ENCODE assay signal across 30 cellular contexts in genomic region chr7:52501696-52502095, GRCh38.
"Had no signal": no experiment of that assay in that cellular context is flagged by ENCODE, and none has a peak within 500 bp of the region (broad histone marks: within the 10 kb centered on the region; RNA-seq: fewer than 3 reads in every experiment).

No MANE protein-coding gene starts in this region.

- H3K27ac ChIP-seq: brain microvascular endothelial cell had no signal

- H3K36me3 ChIP-seq: brain microvascular endothelial cell, WERI-Rb-1 had no signal

- H3K27me3 ChIP-seq: brain microvascular endothelial cell had no signal

- ATAC-seq: activated CD8-positive, alpha-beta T cell treated with anti-CD3 and anti-CD28 coated beads for 36 hours; activated T-cell treated with anti-CD3 and anti-CD28 coated beads, Interleukin-2, amount 50 U/mL, for 72 hours; activated T-helper 17 cell treated with anti-CD3 and anti-CD28 coated beads, Interleukin-2, amount 50 U/mL, for 72 hours; Panc1; Right ventricle myocardium inferior had no signal

- DNase-seq: activated CD4-positive, alpha-beta T cell treated with anti-CD3 and anti-CD28 coated beads for 1 hour; activated CD4-positive, alpha-beta T cell treated with anti-CD3 and anti-CD28 coated beads, Interleukin-2, amount 10 ng/mL, durations not matched to agents 24 days and 14 days; activated CD4-positive, alpha-beta T cell treated with anti-CD3 and anti-CD28 coated beads, Interleukin-2, amount 50 U/mL, for 4 hours; activated CD4-positive, CD25-positive, alpha-beta regulatory T cell; activated CD8-positive, alpha-beta T cell treated with anti-CD3 and anti-CD28 coated beads for 36 hours; activated effector memory CD4-positive, alpha-beta T cell treated with anti-CD3 and anti-CD28 coated beads, Interleukin-2, amount 50 U/mL, for 16 hours; activated naive CD4-positive, alpha-beta T cell; activated naive CD4-positive, alpha-beta T cell treated with anti-CD3 and anti-CD28 coated beads, Interleukin-2, amount 50 U/mL, for 16 hours; activated naive CD8-positive, alpha-beta T cell treated with anti-CD3 and anti-CD28 coated beads for 36 hours; activated T-cell treated with anti-CD3 and anti-CD28 coated beads, Interleukin-2, amount 50 U/mL, for 1 hour; activated T-cell treated with anti-CD3 and anti-CD28 coated beads, Interleukin-2, amount 50 U/mL, for 72 hours; amniotic stem cell; aorta; brain microvascular endothelial cell; central memory CD4-positive, alpha-beta T cell; NCI-H1048; NCI-H1105 treated with DMSO at 0.1 percent for 48 hours; NCI-H1436; NCI-H1694; NCI-H1930; NCI-H2081 treated with DMSO at 0.1 percent for 48 hours; NCI-H226; NCI-H446 treated with DMSO at 0.1 percent for 48 hours; NCI-H69; SIG-M5; T1000; WERI-Rb-1 had no signal
